In genomic region chr3:179604336-179605078, GRCh38 we compare ENCODE assay signal across 1 cellular context.
TF ChIP-seq lines count a peak whose summit lies in the region.

Gene MRPL47 (minus strand): TSS chr3:179604638. CDS start chr3:179604624, 14 bp downstream.
Gene NDUFB5 (plus strand): TSS chr3:179604794. CDS start chr3:179604816, 22 bp downstream.

TF ChIP-seq in HepG2, 621 proteins besides CTCF, POLR2A, EP300 and RAD21 (continued from another document and continues in another):
- TF ChIP-seq UBTF (CRISPR knock-in tag; IDR thresholded peaks at IDR 0.05) (peak; percentile 55), ZNF782 (CRISPR knock-in tag; IDR thresholded peaks at IDR 0.05; ENCODE audit: borderline replicate concordance) (no peak; the same call in 1 of the 2 replicates), ZNF570 (CRISPR knock-in tag; IDR thresholded peaks at IDR 0.05; ENCODE audit: borderline replicate concordance) (no peak), SRSF9 (IDR thresholded peaks at IDR 0.05; ENCODE audit: borderline replicate concordance, insufficient read depth, low read depth, low read length, poor library complexity, severe bottlenecking) (no peak), CBX5 (CRISPR knock-in tag; IDR thresholded peaks at IDR 0.05; ENCODE audit: borderline replicate concordance) (peak; percentile 28; the same call in 1 of the 2 replicates), HNF4A (CRISPR knock-in tag; IDR thresholded peaks at IDR 0.05) (no peak), GABPA (IDR thresholded peaks at IDR 0.05; ENCODE audit: low read depth, low read length) (peak; percentile 86), GABPA (CRISPR knock-in tag; IDR thresholded peaks at IDR 0.05; ENCODE audit: low read depth) (peak; percentile 99), ZNF605 (CRISPR knock-in tag; IDR thresholded peaks at IDR 0.05) (peak; percentile 90), ZNF546 (CRISPR knock-in tag; conservative IDR thresholded peaks at IDR 0.05) (no peak), ZNF30 (CRISPR knock-in tag; IDR thresholded peaks at IDR 0.05) (no peak), ZNF17 (CRISPR knock-in tag; IDR thresholded peaks at IDR 0.05) (no peak), RARA (CRISPR knock-in tag; IDR thresholded peaks at IDR 0.05) (no peak), ESRRA (CRISPR knock-in tag; IDR thresholded peaks at IDR 0.05; ENCODE audit: low read depth) (peak; percentile 94), BCLAF1 (IDR thresholded peaks at IDR 0.05) (no peak), ZNF816 (CRISPR knock-in tag; IDR thresholded peaks at IDR 0.05; ENCODE audit: borderline replicate concordance) (no peak), TGIF2 (CRISPR knock-in tag; IDR thresholded peaks at IDR 0.05) (no peak), ZNF740 (CRISPR knock-in tag; IDR thresholded peaks at IDR 0.05) (no peak), ZC3H4 (CRISPR knock-in tag; IDR thresholded peaks at IDR 0.05; ENCODE audit: borderline replicate concordance) (no peak), ZBTB8A (CRISPR knock-in tag; IDR thresholded peaks at IDR 0.05; ENCODE audit: borderline replicate concordance, low read depth) (no peak), KMT2B (CRISPR knock-in tag; IDR thresholded peaks at IDR 0.05) (peak; percentile 98), SP5 (CRISPR knock-in tag; IDR thresholded peaks at IDR 0.05; ENCODE audit: borderline replicate concordance, low read depth) (peak; percentile 43; the same call in 1 of the 2 replicates), ZNF282 (IDR thresholded peaks at IDR 0.05; ENCODE audit: partially characterized antibody) (no peak), TOE1 (CRISPR knock-in tag; IDR thresholded peaks at IDR 0.05) (0 out of 2 replicates have a peak, but pooled peaks have one; percentile 30), ZKSCAN5 (CRISPR knock-in tag; IDR thresholded peaks at IDR 0.05) (no peak), MLXIP (CRISPR knock-in tag; IDR thresholded peaks at IDR 0.05; ENCODE audit: borderline replicate concordance) (no peak), ZNF781 (CRISPR knock-in tag; IDR thresholded peaks at IDR 0.05; ENCODE audit: borderline replicate concordance, not compliant biosample characterization) (peak; percentile 56), POLR2AphosphoS2 (IDR thresholded peaks at IDR 0.05; ENCODE audit: low read depth, low read length) (no peak), RXRB (CRISPR knock-in tag; IDR thresholded peaks at IDR 0.05; ENCODE audit: borderline replicate concordance) (peak; percentile 38; the same call in 1 of the 2 replicates), TRIM24 (CRISPR knock-in tag; IDR thresholded peaks at IDR 0.05) (no peak), NFAT5 (CRISPR knock-in tag; IDR thresholded peaks at IDR 0.05) (peak; percentile 38; the same call in 1 of the 2 replicates), ZNF343 (CRISPR knock-in tag; IDR thresholded peaks at IDR 0.05) (no peak), ZNF431 (CRISPR knock-in tag; IDR thresholded peaks at IDR 0.05; ENCODE audit: borderline replicate concordance, low read depth) (no peak), CCAR2 (optimal IDR thresholded peaks at IDR 0.05; ENCODE audit: low read depth, low read length) (no peak), ZNF251 (CRISPR knock-in tag; IDR thresholded peaks at IDR 0.05) (no peak), LCORL (IDR thresholded peaks at IDR 0.05) (no peak), LCORL (CRISPR knock-in tag; IDR thresholded peaks at IDR 0.05) (peak; percentile 62; the same call in 1 of the 2 replicates), PHF20 (CRISPR knock-in tag; IDR thresholded peaks at IDR 0.05) (peak; percentile 93), ZBTB26 (CRISPR knock-in tag; IDR thresholded peaks at IDR 0.05; ENCODE audit: borderline replicate concordance) (no peak), CREB3 (CRISPR knock-in tag; IDR thresholded peaks at IDR 0.05) (no peak), ZNF614 (CRISPR knock-in tag; IDR thresholded peaks at IDR 0.05; ENCODE audit: borderline replicate concordance) (no peak), POLR2G (IDR thresholded peaks at IDR 0.05; ENCODE audit: low read depth, low read length) (peak; percentile 91), ZNF75D (CRISPR knock-in tag; IDR thresholded peaks at IDR 0.05; ENCODE audit: borderline replicate concordance) (no peak), RXRA (CRISPR knock-in tag; IDR thresholded peaks at IDR 0.05) (no peak)
